9 cellular contexts compared by ENCODE assay signal in genomic region chr2:66929632-66930385, GRCh38.
DNase-seq lines count a peak whose midpoint lies in the region; ATAC-seq and TF ChIP-seq lines count a peak whose summit lies in the region.
"Had no signal": no experiment of that assay in that cellular context is flagged by ENCODE, and none has a peak within 500 bp of the region (broad histone marks: within the 10 kb centered on the region; RNA-seq: fewer than 3 reads in every experiment).

No MANE protein-coding gene starts in this region.

- DNase-seq in Right ventricle myocardium inferior (ENCODE audit: missing footprints) = peak; percentile 71
- DNase-seq in right atrium auricular region (ENCODE audit: low spot score) = no peak
- peak; percentile 59 for DNase-seq in colonic mucosa
- DNase-seq in uterus = peak; percentile 73 to 79
- DNase-seq in posterior cingulate gyrus = no peak
- no peak for DNase-seq in activated CD8-positive, alpha-beta memory T cell treated with anti-CD3 and anti-CD28 coated beads, Interleukin-2, amount 50 U/mL, for 48 hours
- DNase-seq in Ammon's horn (ENCODE audit: low spot score) = no peak

- H3K4me1 ChIP-seq in right atrium auricular region (no peaks in the 10 kb centered on the region), colonic mucosa (no peaks in the 10 kb centered on the region), liver (ENCODE audit: control insufficient read depth in 4 of 4, insufficient read depth in 4 of 4, low read length in 3 of 4) (no peaks in the 10 kb centered on the region), uterus (peaks cover 0 to 8% of the 10 kb centered on the region in 2 donors)
- H3K4me1 ChIP-seq: BLaER1 had no signal

- TF ChIP-seq CTCF in right atrium auricular region (IDR thresholded peaks at IDR 0.05) (no peak), colonic mucosa (IDR thresholded peaks at IDR 0.05) (no peak), liver (IDR thresholded peaks at IDR 0.05; ENCODE audit: low read depth, low read length, missing input control) (no peak), uterus (IDR thresholded peaks at IDR 0.05) (no peak)

- no peak for TF ChIP-seq RAD21 in liver (IDR thresholded peaks at IDR 0.05)

- H3K36me3 ChIP-seq in right atrium auricular region (no peaks in the 10 kb centered on the region), colonic mucosa (no peaks in the 10 kb centered on the region), liver (ENCODE audit: control insufficient read depth in 4 of 4, insufficient read depth in 3 of 4, low read depth in 1 of 4, low read length in 3 of 4) (no peaks in the 10 kb centered on the region), uterus (no peaks in the 10 kb centered on the region)
- H3K36me3 ChIP-seq: BLaER1 had no signal

- no peaks in the 10 kb centered on the region for H3K27me3 ChIP-seq in right atrium auricular region
- no peaks in the 10 kb centered on the region for H3K27me3 ChIP-seq in colonic mucosa
- peaks cover 0 to 4% (median 0%) of the 10 kb centered on the region in 4 donors for H3K27me3 ChIP-seq in liver (ENCODE audit: control insufficient read depth in 4 of 4, insufficient read depth in 4 of 4, low read length in 3 of 4)
- H3K27me3 ChIP-seq in uterus = no peaks in the 10 kb centered on the region
- H3K27me3 ChIP-seq: BLaER1 had no signal

- no peak overlapping the region for H3K9ac ChIP-seq in colonic mucosa (ENCODE audit: low read depth in 2 of 2, low read length in 2 of 2)
- no peak overlapping the region for H3K9ac ChIP-seq in liver (ENCODE audit: low read depth in 1 of 2, low read length in 2 of 2)
- H3K9ac ChIP-seq: BLaER1 had no signal

- no peak overlapping the region for H3K27ac ChIP-seq in right atrium auricular region
- no peak overlapping the region for H3K27ac ChIP-seq in colonic mucosa
- H3K27ac ChIP-seq in liver (ENCODE audit: low read depth in 1 of 2, low read length in 2 of 2) = no peak overlapping the region
- H3K27ac ChIP-seq in uterus = peak overlapping the region in 1 of 2 donors; percentile 8
- H3K27ac ChIP-seq: BLaER1 had no signal

- H3K9me3 ChIP-seq in right atrium auricular region (no peaks in the 10 kb centered on the region), colonic mucosa (no peaks in the 10 kb centered on the region), liver (ENCODE audit: control insufficient read depth in 4 of 4, low read length in 3 of 4) (no peaks in the 10 kb centered on the region), uterus (no peaks in the 10 kb centered on the region)
- H3K9me3 ChIP-seq: BLaER1 had no signal

- H3K4me3 ChIP-seq in right atrium auricular region = no peak overlapping the region
- no peak overlapping the region for H3K4me3 ChIP-seq in colonic mucosa
- H3K4me3 ChIP-seq in liver (ENCODE audit: low read depth in 1 of 3, low read length in 3 of 3) = no peak overlapping the region
- H3K4me3 ChIP-seq in uterus = no peak overlapping the region
- H3K4me3 ChIP-seq: BLaER1 had no signal

- TF ChIP-seq POLR2A in uterus (IDR thresholded peaks at IDR 0.05) = no peak

- ATAC-seq in Right ventricle myocardium inferior = no peak

- intact Hi-C loops in Right ventricle myocardium inferior (cut with DNase I) = no loop called here
- intact Hi-C loops in colonic mucosa (cut with DNase I) = no loop called here
- intact Hi-C loops in uterus (cut with DNase I; ENCODE audit: low total_unique reads) = no loop called here
- intact Hi-C loops in posterior cingulate gyrus (cut with DNase I) = no loop called here

- WGBS in liver = 43% methylated on average over 8 of the region's 8 CpGs

TF ChIP-seq in liver, 16 proteins besides CTCF, POLR2A, EP300 and RAD21:
- TF ChIP-seq RXRA (IDR thresholded peaks at IDR 0.05) = no peak
- TF ChIP-seq SP1 (IDR thresholded peaks at IDR 0.05) = peak; percentile 36
- TF ChIP-seq NR2F2 (IDR thresholded peaks at IDR 0.05) = peak; percentile 17

Comparison
In these comparisons a context has a peak if more than half of its experiments do, and no peak if none do; other contexts are left out.
1. DNase-seq: peak in Right ventricle myocardium inferior (single experiment), colonic mucosa (single experiment) and uterus (2 of 2); none in right atrium auricular region (single experiment), posterior cingulate gyrus (0 of 10), activated CD8-positive, alpha-beta memory T cell treated with anti-CD3 and anti-CD28 coated beads, Interleukin-2, amount 50 U/mL, for 48 hours (single experiment) and Ammon's horn (single experiment).